1 cellular context compared by ENCODE assay signal in genomic region chr2:119192893-119193292, GRCh38.
TF ChIP-seq lines count a peak whose summit lies in the region.

No MANE protein-coding gene starts in this region.

TF ChIP-seq in HCT116, 20 proteins besides CTCF, POLR2A, EP300 and RAD21 (continued from another document):
- TF ChIP-seq, protein P1, sequence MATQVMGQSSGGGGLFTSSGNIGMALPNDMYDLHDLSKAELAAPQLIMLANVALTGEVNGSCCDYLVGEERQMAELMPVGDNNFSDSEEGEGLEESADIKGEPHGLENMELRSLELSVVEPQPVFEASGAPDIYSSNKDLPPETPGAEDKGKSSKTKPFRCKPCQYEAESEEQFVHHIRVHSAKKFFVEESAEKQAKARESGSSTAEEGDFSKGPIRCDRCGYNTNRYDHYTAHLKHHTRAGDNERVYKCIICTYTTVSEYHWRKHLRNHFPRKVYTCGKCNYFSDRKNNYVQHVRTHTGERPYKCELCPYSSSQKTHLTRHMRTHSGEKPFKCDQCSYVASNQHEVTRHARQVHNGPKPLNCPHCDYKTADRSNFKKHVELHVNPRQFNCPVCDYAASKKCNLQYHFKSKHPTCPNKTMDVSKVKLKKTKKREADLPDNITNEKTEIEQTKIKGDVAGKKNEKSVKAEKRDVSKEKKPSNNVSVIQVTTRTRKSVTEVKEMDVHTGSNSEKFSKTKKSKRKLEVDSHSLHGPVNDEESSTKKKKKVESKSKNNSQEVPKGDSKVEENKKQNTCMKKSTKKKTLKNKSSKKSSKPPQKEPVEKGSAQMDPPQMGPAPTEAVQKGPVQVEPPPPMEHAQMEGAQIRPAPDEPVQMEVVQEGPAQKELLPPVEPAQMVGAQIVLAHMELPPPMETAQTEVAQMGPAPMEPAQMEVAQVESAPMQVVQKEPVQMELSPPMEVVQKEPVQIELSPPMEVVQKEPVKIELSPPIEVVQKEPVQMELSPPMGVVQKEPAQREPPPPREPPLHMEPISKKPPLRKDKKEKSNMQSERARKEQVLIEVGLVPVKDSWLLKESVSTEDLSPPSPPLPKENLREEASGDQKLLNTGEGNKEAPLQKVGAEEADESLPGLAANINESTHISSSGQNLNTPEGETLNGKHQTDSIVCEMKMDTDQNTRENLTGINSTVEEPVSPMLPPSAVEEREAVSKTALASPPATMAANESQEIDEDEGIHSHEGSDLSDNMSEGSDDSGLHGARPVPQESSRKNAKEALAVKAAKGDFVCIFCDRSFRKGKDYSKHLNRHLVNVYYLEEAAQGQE (IDR thresholded peaks at IDR 0.05; ENCODE audit: low read depth) = no peak
- TF ChIP-seq ELF1 (IDR thresholded peaks at IDR 0.05; ENCODE audit: borderline replicate concordance, low read depth) (no peak), ZNF274 (IDR thresholded peaks at IDR 0.05; ENCODE audit: low read depth, low read length) (no peak), FOSL1 (IDR thresholded peaks at IDR 0.05; ENCODE audit: low read depth) (no peak), CEBPB (IDR thresholded peaks at IDR 0.05; ENCODE audit: low read depth) (no peak), JUND (IDR thresholded peaks at IDR 0.05) (no peak), SRF (IDR thresholded peaks at IDR 0.05; ENCODE audit: low read depth) (no peak), MAX (IDR thresholded peaks at IDR 0.05) (no peak)
TF ChIP-seq in HCT116: peak in this region for 0.
